Comparison of ENCODE assay signal across 8 cellular contexts in genomic region chr2:190882327-190882766, GRCh38. TPM values are rescaled to one million over a fixed set of nuclear protein-coding genes. Genes with fewer than 3 reads are reported as not detected.
DNase-seq lines count a peak whose midpoint lies in the region; ATAC-seq, FAIRE-seq and TF ChIP-seq lines count a peak whose summit lies in the region.

No MANE protein-coding gene starts in this region.

- H3K27ac ChIP-seq in right lobe of liver (peak overlapping the region; percentile 73 to 92 (median 88)), urinary bladder (ENCODE audit: low read depth) (no peak overlapping the region)

- no peak for FAIRE-seq in D721Med (lab: Jason Lieb, UNC)

- no peaks in the 10 kb centered on the region for H3K36me3 ChIP-seq in adipocyte (ENCODE audit: control insufficient read depth, insufficient read depth, low read length, severe bottlenecking)
- no peaks in the 10 kb centered on the region for H3K36me3 ChIP-seq in right lobe of liver
- H3K36me3 ChIP-seq in urinary bladder (ENCODE audit: insufficient read depth) = no peaks in the 10 kb centered on the region

- DNase-seq in adipocyte (ENCODE audit: low read depth) (no peak), right lobe of liver (no peak), AG20443 (ENCODE audit: low spot score) (no peak), D721Med (ENCODE audit: insufficient read length, low spot score) (no peak)

- no peaks in the 10 kb centered on the region for H3K9me3 ChIP-seq in adipocyte (ENCODE audit: control insufficient read depth, low read length)
- H3K9me3 ChIP-seq in right lobe of liver = no peaks in the 10 kb centered on the region

- TF ChIP-seq POLR2A in right lobe of liver (IDR thresholded peaks at IDR 0.05) = no peak

- no peak for TF ChIP-seq CTCF in right lobe of liver (IDR thresholded peaks at IDR 0.05)
- TF ChIP-seq CTCF in D721Med (IDR thresholded peaks at IDR 0.05; ENCODE audit: insufficient read depth, missing control alignments) = no peak

- WGBS in right lobe of liver (ENCODE audit: insufficient coverage, low coverage, low lambda C conversion rate, missing lambda C conversion rate) = 40% methylated on average over 5 of the region's 5 CpGs
- WGBS in urinary bladder = 18% methylated on average over 5 of the region's 5 CpGs

- peak; percentile 2 for ATAC-seq in GM18508 (IDR thresholded peaks at IDR 0.05; ENCODE audit: insufficient read depth, unreplicated experiment)
- ATAC-seq in HG03342 (IDR thresholded peaks at IDR 0.05; ENCODE audit: unreplicated experiment) = peak; percentile 6
- no peak for ATAC-seq in right lobe of liver
- ATAC-seq in HG03520 (IDR thresholded peaks at IDR 0.05; ENCODE audit: unreplicated experiment) = no peak

- H3K27me3 ChIP-seq in adipocyte (replicated peaks; ENCODE audit: control insufficient read depth, insufficient read depth, low read length) (no peaks in the 10 kb centered on the region), right lobe of liver (no peaks in the 10 kb centered on the region)

- H3K4me3 ChIP-seq in adipocyte (ENCODE audit: low read length) = peak overlapping the region; percentile 94
- H3K4me3 ChIP-seq in right lobe of liver = peak overlapping the region; percentile 66 to 84 (median 66)
- peak overlapping the region; percentile 98 for H3K4me3 ChIP-seq in urinary bladder (ENCODE audit: low read depth, low read length)

- intact Hi-C loops in right lobe of liver (cut with DNase I) = no loop called here

- H3K4me1 ChIP-seq in adipocyte (ENCODE audit: control insufficient read depth, insufficient read depth, low read length) (peaks cover 25% of the 10 kb centered on the region), right lobe of liver (no peaks in the 10 kb centered on the region), urinary bladder (ENCODE audit: insufficient read depth) (no peaks in the 10 kb centered on the region)

- H3K9ac ChIP-seq in adipocyte (ENCODE audit: low read length) = peak overlapping the region; percentile 94

RNA-seq across cellular contexts. Expression of gene GLS, which starts 1.7 kb away (rescaled TPM):
- total RNA-seq in right lobe of liver (10 to 100 TPM in 5 of 6 experiments, 1 to 10 TPM in 1; 6.6 to 25.0 (median 16.9) TPM), urinary bladder (312 TPM)
- polyA plus RNA-seq in urinary bladder = 27.6 TPM

Comparison
In these comparisons a context has a peak if more than half of its experiments do, and no peak if none do; other contexts are left out.
1. ATAC-seq: peak in GM18508 (single experiment) and HG03342 (single experiment); none in right lobe of liver (0 of 4) and HG03520 (single experiment).
2. RNA of gene GLS, which starts 1.7 kb away (total RNA-seq): 312 TPM in urinary bladder (single experiment); 6.6 to 25.0 TPM in right lobe of liver; every median in the first group is over 10 times any median in the second.
3. Peak in every context shown above with its lines, with median percentiles within 50 percentile points of each other: H3K4me3 ChIP-seq.